In the genomic region with DNA sequence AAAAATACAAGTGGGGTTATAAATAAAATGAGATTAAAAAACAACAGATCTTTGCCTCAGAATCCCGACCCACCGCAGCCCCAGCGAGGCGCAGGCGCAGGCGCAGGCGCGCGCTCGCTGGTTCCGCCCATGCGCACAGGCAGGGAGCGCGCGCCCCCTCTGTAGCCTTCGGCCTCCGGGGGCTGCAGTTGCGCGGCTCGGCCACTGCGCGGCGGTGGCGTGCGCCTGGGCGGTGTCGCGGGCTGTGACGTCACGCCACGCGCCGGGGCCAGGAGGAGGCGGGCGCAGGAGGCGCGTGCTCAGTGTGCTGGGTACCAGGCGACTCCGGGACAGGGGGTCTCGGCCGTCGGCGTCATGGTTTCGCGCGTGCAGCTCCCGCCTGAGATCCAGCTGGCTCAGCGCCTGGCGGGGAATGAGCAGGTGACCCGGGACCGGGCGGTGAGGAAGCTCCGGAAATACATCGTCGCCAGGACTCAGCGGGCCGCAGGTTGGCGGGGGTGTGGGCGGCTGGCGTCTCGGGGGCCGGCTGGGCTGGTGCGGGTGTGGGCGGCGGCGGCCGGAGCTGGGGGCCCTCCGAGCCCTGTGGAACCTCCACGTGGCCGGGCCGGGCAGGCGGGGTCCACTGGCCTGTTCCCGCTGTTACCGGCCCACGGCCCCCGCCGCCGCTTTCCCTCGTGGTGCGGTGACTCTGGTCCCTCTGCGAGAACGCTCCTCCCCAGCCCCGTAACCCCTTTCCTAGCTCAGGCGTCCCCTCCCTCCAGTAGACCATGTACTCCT, we compare ENCODE assay signal across 1 cellular context.
TF ChIP-seq lines count a peak whose summit lies in the region.

A gene with protein sequence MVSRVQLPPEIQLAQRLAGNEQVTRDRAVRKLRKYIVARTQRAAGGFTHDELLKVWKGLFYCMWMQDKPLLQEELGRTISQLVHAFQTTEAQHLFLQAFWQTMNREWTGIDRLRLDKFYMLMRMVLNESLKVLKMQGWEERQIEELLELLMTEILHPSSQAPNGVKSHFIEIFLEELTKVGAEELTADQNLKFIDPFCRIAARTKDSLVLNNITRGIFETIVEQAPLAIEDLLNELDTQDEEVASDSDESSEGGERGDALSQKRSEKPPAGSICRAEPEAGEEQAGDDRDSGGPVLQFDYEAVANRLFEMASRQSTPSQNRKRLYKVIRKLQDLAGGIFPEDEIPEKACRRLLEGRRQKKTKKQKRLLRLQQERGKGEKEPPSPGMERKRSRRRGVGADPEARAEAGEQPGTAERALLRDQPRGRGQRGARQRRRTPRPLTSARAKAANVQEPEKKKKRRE (plus strand): TSS at position 302 of the 777 bp plus-strand sequence. CDS start 53 bp downstream, at position 355.

TF ChIP-seq in HEK293, 187 proteins besides CTCF, POLR2A, EP300 and RAD21 (continued from another document and continues in another):
- TF ChIP-seq, protein P1, sequence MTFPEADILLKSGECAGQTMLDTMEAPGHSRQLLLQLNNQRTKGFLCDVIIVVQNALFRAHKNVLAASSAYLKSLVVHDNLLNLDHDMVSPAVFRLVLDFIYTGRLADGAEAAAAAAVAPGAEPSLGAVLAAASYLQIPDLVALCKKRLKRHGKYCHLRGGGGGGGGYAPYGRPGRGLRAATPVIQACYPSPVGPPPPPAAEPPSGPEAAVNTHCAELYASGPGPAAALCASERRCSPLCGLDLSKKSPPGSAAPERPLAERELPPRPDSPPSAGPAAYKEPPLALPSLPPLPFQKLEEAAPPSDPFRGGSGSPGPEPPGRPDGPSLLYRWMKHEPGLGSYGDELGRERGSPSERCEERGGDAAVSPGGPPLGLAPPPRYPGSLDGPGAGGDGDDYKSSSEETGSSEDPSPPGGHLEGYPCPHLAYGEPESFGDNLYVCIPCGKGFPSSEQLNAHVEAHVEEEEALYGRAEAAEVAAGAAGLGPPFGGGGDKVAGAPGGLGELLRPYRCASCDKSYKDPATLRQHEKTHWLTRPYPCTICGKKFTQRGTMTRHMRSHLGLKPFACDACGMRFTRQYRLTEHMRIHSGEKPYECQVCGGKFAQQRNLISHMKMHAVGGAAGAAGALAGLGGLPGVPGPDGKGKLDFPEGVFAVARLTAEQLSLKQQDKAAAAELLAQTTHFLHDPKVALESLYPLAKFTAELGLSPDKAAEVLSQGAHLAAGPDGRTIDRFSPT (tag by site-specific recombination; IDR thresholded peaks at IDR 0.05), result no peak
- TF ChIP-seq ZNF629 (tag by site-specific recombination; IDR thresholded peaks at IDR 0.05), result peak; percentile 94
- TF ChIP-seq EGR2 (tag by site-specific recombination; IDR thresholded peaks at IDR 0.05; ENCODE audit: low read depth), result peak; percentile 97
- TF ChIP-seq ZFP41 (tag by site-specific recombination; IDR thresholded peaks at IDR 0.05; ENCODE audit: borderline replicate concordance), result no peak
- TF ChIP-seq, protein P2, sequence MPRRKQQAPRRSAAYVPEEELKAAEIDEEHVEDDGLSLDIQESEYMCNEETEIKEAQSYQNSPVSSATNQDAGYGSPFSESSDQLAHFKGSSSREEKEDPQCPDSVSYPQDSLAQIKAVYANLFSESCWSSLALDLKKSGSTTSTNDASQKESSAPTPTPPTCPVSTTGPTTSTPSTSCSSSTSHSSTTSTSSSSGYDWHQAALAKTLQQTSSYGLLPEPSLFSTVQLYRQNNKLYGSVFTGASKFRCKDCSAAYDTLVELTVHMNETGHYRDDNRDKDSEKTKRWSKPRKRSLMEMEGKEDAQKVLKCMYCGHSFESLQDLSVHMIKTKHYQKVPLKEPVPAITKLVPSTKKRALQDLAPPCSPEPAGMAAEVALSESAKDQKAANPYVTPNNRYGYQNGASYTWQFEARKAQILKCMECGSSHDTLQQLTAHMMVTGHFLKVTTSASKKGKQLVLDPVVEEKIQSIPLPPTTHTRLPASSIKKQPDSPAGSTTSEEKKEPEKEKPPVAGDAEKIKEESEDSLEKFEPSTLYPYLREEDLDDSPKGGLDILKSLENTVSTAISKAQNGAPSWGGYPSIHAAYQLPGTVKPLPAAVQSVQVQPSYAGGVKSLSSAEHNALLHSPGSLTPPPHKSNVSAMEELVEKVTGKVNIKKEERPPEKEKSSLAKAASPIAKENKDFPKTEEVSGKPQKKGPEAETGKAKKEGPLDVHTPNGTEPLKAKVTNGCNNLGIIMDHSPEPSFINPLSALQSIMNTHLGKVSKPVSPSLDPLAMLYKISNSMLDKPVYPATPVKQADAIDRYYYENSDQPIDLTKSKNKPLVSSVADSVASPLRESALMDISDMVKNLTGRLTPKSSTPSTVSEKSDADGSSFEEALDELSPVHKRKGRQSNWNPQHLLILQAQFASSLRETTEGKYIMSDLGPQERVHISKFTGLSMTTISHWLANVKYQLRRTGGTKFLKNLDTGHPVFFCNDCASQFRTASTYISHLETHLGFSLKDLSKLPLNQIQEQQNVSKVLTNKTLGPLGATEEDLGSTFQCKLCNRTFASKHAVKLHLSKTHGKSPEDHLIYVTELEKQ (tag by site-specific recombination; IDR thresholded peaks at IDR 0.05; ENCODE audit: borderline replicate concordance), result peak; percentile 55; the same call in 1 of the 2 replicates
- no peak for TF ChIP-seq ZNF514 (tag by site-specific recombination; IDR thresholded peaks at IDR 0.05)
- TF ChIP-seq ZNF394 (tag by site-specific recombination; IDR thresholded peaks at IDR 0.05; ENCODE audit: borderline replicate concordance), result no peak
- peak; percentile 94 for TF ChIP-seq ZSCAN30 (tag by site-specific recombination; IDR thresholded peaks at IDR 0.05)
- TF ChIP-seq, protein P3, sequence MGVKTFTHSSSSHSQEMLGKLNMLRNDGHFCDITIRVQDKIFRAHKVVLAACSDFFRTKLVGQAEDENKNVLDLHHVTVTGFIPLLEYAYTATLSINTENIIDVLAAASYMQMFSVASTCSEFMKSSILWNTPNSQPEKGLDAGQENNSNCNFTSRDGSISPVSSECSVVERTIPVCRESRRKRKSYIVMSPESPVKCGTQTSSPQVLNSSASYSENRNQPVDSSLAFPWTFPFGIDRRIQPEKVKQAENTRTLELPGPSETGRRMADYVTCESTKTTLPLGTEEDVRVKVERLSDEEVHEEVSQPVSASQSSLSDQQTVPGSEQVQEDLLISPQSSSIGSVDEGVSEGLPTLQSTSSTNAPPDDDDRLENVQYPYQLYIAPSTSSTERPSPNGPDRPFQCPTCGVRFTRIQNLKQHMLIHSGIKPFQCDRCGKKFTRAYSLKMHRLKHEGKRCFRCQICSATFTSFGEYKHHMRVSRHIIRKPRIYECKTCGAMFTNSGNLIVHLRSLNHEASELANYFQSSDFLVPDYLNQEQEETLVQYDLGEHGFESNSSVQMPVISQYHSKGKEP (tag by site-specific recombination; IDR thresholded peaks at IDR 0.05), result peak; percentile 85
- peak; percentile 70 for TF ChIP-seq SP3 (tag by site-specific recombination; IDR thresholded peaks at IDR 0.05)
- TF ChIP-seq ZBTB20 (tag by site-specific recombination; IDR thresholded peaks at IDR 0.05), result peak; percentile 57; the same call in 1 of the 2 replicates
- TF ChIP-seq, protein P4, sequence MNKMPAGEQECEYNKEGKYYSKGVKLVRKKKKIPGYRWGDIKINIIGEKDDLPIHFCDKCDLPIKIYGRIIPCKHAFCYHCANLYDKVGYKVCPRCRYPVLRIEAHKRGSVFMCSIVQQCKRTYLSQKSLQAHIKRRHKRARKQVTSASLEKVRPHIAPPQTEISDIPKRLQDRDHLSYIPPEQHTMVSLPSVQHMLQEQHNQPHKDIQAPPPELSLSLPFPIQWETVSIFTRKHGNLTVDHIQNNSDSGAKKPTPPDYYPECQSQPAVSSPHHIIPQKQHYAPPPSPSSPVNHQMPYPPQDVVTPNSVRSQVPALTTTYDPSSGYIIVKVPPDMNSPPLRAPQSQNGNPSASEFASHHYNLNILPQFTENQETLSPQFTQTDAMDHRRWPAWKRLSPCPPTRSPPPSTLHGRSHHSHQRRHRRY (tag by site-specific recombination; IDR thresholded peaks at IDR 0.05), result no peak
- TF ChIP-seq ZNF658 (tag by site-specific recombination; IDR thresholded peaks at IDR 0.05), result no peak
- TF ChIP-seq OSR2 (tag by site-specific recombination; IDR thresholded peaks at IDR 0.05), result peak; percentile 42; the same call in 1 of the 2 replicates
- no peak for TF ChIP-seq ZFP37 (tag by site-specific recombination; IDR thresholded peaks at IDR 0.05)
- no peak for TF ChIP-seq ZNF133 (tag by site-specific recombination; IDR thresholded peaks at IDR 0.05)
- no peak for TF ChIP-seq ZNF501 (tag by site-specific recombination; IDR thresholded peaks at IDR 0.05)
- TF ChIP-seq ZNF266 (tag by site-specific recombination; IDR thresholded peaks at IDR 0.05; ENCODE audit: low read depth), result no peak
- no peak for TF ChIP-seq ZSCAN23 (tag by site-specific recombination; IDR thresholded peaks at IDR 0.05)
- TF ChIP-seq ZNF423 (tag by site-specific recombination; IDR thresholded peaks at IDR 0.05), result peak; percentile 59; the same call in 1 of the 2 replicates
- no peak for TF ChIP-seq ZNF19 (tag by site-specific recombination; IDR thresholded peaks at IDR 0.05; ENCODE audit: low read depth)
- TF ChIP-seq KLF10 (tag by site-specific recombination; IDR thresholded peaks at IDR 0.05), result peak; percentile 93
- TF ChIP-seq ZBTB1 (tag by site-specific recombination; IDR thresholded peaks at IDR 0.05), result no peak
- TF ChIP-seq YY2 (tag by site-specific recombination; IDR thresholded peaks at IDR 0.05), result no peak
- no peak for TF ChIP-seq ZBTB48 (tag by site-specific recombination; IDR thresholded peaks at IDR 0.05)
- no peak for TF ChIP-seq ZNF24 (tag by site-specific recombination; IDR thresholded peaks at IDR 0.05)
- TF ChIP-seq, protein P5, sequence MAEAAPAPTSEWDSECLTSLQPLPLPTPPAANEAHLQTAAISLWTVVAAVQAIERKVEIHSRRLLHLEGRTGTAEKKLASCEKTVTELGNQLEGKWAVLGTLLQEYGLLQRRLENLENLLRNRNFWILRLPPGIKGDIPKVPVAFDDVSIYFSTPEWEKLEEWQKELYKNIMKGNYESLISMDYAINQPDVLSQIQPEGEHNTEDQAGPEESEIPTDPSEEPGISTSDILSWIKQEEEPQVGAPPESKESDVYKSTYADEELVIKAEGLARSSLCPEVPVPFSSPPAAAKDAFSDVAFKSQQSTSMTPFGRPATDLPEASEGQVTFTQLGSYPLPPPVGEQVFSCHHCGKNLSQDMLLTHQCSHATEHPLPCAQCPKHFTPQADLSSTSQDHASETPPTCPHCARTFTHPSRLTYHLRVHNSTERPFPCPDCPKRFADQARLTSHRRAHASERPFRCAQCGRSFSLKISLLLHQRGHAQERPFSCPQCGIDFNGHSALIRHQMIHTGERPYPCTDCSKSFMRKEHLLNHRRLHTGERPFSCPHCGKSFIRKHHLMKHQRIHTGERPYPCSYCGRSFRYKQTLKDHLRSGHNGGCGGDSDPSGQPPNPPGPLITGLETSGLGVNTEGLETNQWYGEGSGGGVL (tag by site-specific recombination; IDR thresholded peaks at IDR 0.05), result 0 out of 2 replicates have a peak, but pooled peaks have one; percentile 8
- TF ChIP-seq SALL2 (tag by site-specific recombination; IDR thresholded peaks at IDR 0.05; ENCODE audit: borderline replicate concordance), result no peak
- TF ChIP-seq, protein P6, sequence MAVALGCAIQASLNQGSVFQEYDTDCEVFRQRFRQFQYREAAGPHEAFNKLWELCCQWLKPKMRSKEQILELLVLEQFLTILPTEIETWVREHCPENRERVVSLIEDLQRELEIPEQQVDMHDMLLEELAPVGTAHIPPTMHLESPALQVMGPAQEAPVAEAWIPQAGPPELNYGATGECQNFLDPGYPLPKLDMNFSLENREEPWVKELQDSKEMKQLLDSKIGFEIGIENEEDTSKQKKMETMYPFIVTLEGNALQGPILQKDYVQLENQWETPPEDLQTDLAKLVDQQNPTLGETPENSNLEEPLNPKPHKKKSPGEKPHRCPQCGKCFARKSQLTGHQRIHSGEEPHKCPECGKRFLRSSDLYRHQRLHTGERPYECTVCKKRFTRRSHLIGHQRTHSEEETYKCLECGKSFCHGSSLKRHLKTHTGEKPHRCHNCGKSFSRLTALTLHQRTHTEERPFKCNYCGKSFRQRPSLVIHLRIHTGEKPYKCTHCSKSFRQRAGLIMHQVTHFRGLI (tag by site-specific recombination; IDR thresholded peaks at IDR 0.05), result peak; percentile 64; the same call in 1 of the 2 replicates
- no peak for TF ChIP-seq ZNF37A (tag by site-specific recombination; IDR thresholded peaks at IDR 0.05)
- TF ChIP-seq, protein P7, sequence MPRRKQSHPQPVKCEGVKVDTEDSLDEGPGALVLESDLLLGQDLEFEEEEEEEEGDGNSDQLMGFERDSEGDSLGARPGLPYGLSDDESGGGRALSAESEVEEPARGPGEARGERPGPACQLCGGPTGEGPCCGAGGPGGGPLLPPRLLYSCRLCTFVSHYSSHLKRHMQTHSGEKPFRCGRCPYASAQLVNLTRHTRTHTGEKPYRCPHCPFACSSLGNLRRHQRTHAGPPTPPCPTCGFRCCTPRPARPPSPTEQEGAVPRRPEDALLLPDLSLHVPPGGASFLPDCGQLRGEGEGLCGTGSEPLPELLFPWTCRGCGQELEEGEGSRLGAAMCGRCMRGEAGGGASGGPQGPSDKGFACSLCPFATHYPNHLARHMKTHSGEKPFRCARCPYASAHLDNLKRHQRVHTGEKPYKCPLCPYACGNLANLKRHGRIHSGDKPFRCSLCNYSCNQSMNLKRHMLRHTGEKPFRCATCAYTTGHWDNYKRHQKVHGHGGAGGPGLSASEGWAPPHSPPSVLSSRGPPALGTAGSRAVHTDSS (tag by site-specific recombination; IDR thresholded peaks at IDR 0.05), result 0 out of 2 replicates have a peak, but pooled peaks have one; percentile 18
- TF ChIP-seq WT1 (tag by site-specific recombination; IDR thresholded peaks at IDR 0.05), result no peak
- TF ChIP-seq ZNF670 (tag by site-specific recombination; IDR thresholded peaks at IDR 0.05; ENCODE audit: low read depth), result no peak
- peak; percentile 92 for TF ChIP-seq KLF16 (tag by site-specific recombination; IDR thresholded peaks at IDR 0.05)
- no peak for TF ChIP-seq ZNF530 (tag by site-specific recombination; IDR thresholded peaks at IDR 0.05; ENCODE audit: low read depth)
- TF ChIP-seq, protein P8, sequence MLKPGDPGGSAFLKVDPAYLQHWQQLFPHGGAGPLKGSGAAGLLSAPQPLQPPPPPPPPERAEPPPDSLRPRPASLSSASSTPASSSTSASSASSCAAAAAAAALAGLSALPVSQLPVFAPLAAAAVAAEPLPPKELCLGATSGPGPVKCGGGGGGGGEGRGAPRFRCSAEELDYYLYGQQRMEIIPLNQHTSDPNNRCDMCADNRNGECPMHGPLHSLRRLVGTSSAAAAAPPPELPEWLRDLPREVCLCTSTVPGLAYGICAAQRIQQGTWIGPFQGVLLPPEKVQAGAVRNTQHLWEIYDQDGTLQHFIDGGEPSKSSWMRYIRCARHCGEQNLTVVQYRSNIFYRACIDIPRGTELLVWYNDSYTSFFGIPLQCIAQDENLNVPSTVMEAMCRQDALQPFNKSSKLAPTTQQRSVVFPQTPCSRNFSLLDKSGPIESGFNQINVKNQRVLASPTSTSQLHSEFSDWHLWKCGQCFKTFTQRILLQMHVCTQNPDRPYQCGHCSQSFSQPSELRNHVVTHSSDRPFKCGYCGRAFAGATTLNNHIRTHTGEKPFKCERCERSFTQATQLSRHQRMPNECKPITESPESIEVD (tag by site-specific recombination; IDR thresholded peaks at IDR 0.05), result no peak
- no peak for TF ChIP-seq ZNF510 (tag by site-specific recombination; IDR thresholded peaks at IDR 0.05; ENCODE audit: insufficient replicate concordance)
- no peak for TF ChIP-seq ZNF433 (tag by site-specific recombination; IDR thresholded peaks at IDR 0.05; ENCODE audit: low read depth)
